In the genomic region with DNA sequence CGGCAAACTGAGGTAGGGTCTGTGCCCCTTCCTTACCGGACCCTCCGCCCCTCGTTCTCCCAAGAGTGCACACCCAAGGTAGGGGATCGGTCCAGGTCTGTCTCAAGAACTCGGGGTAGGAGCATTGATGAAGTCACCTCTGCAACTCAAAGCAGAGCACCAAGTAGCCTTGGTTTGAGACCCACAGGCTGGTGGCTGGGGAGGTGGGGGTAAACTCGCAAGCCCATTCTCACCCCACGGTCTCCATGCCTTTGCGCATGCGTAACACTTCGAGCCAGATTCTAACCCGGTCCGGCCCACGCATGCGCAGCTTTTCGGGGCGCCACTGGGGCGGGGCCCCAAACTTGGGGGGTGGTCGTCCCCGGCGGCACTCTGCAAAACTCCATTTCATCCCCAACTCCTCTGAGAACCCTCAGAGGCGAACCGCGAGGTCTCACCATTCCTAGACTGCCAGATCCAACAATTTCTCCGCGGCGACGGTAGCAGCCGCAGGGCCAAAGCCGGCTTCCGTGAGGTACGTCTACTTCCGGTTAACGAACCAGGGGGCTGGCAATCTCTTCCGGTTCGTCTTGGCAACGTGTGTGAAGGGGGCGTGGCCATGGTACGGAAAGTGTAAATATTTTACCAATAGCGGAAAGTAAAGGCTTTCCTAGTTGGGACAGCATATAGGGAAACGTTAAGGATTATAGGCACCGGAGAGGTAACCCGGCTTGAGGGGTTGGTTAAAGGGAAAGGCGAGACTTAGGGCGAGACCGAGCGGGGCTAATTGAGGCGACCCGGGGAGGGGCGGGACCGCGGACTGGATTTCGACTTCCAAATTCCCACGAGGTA, we compare ENCODE assay signal across 8 cellular contexts. TPM values are rescaled to one million over a fixed set of nuclear protein-coding genes. Genes with fewer than 3 reads are reported as not detected.
DNase-seq lines count a peak whose midpoint lies in the region; ATAC-seq and TF ChIP-seq lines count a peak whose summit lies in the region.

A gene with protein sequence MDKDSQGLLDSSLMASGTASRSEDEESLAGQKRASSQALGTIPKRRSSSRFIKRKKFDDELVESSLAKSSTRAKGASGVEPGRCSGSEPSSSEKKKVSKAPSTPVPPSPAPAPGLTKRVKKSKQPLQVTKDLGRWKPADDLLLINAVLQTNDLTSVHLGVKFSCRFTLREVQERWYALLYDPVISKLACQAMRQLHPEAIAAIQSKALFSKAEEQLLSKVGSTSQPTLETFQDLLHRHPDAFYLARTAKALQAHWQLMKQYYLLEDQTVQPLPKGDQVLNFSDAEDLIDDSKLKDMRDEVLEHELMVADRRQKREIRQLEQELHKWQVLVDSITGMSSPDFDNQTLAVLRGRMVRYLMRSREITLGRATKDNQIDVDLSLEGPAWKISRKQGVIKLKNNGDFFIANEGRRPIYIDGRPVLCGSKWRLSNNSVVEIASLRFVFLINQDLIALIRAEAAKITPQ (minus strand): TSS at position 532 of the 831 bp plus-strand sequence. CDS start 1,411 bp downstream, outside the sequence.

- no peak for TF ChIP-seq CTCF in type B pancreatic cell (conservative IDR thresholded peaks at IDR 0.05)

- H3K4me1 Mint-ChIP-seq in type B pancreatic cell (ENCODE audit: unreplicated experiment): peaks cover 15% of the 10 kb centered on the region

- no peaks in the 10 kb centered on the region for H3K9me3 ChIP-seq in adipocyte (ENCODE audit: control insufficient read depth, low read length)

- peak within 1 kb of the TSS; percentile 99 for H3K4me3 Mint-ChIP-seq in type B pancreatic cell

- ATAC-seq in HG02678 (IDR thresholded peaks at IDR 0.05; ENCODE audit: unreplicated experiment): peak; percentile 88

- intact Hi-C loops in cardiac septum (cut with DNase I): no loop called here

- DNase-seq in NCI-H1417 treated with DMSO at 0.1 percent for 48 hours (lab: John Stamatoyannopoulos, UW): peak; percentile 79
- peak; percentile 93 for DNase-seq in SW480 (ENCODE audit: low spot score)
- peak; percentile 98 for DNase-seq in adipocyte (ENCODE audit: low read depth)
- DNase-seq in cardiac septum (ENCODE audit: low spot score): peak; percentile 93
- DNase-seq in pons (ENCODE audit: low spot score): peak; percentile 94
- DNase-seq in type B pancreatic cell (ENCODE audit: extremely low spot score, unreplicated experiment): peak; percentile 88

- H3K4me3 ChIP-seq in adipocyte (ENCODE audit: low read length): peak within 1 kb of the TSS; percentile 100

- peaks cover 8% of the 10 kb centered on the region for H3K36me3 Mint-ChIP-seq in type B pancreatic cell

- H3K27me3 Mint-ChIP-seq in type B pancreatic cell: no peaks in the 10 kb centered on the region

- H3K27me3 ChIP-seq in adipocyte (replicated peaks; ENCODE audit: control insufficient read depth, insufficient read depth, low read length): no peaks in the 10 kb centered on the region

- peak; percentile 95 for TF ChIP-seq POLR2A in GM10847 (IDR thresholded peaks at IDR 0.05; ENCODE audit: extremely low read depth, insufficient read length)

- peaks cover 23% of the 10 kb centered on the region for H3K36me3 ChIP-seq in adipocyte (ENCODE audit: control insufficient read depth, insufficient read depth, low read length, severe bottlenecking)

- peak within 1 kb of the TSS; percentile 99 for H3K9ac ChIP-seq in adipocyte (ENCODE audit: low read length)

- peak within 1 kb of the TSS; percentile 97 for H3K27ac Mint-ChIP-seq in type B pancreatic cell

- no peaks in the 10 kb centered on the region for H3K9me3 Mint-ChIP-seq in type B pancreatic cell

- peaks cover 19% of the 10 kb centered on the region for H3K4me1 ChIP-seq in adipocyte (ENCODE audit: control insufficient read depth, insufficient read depth, low read length)

RNA-seq across cellular contexts. Expression of the gene that starts here (rescaled TPM):
- total RNA-seq in cardiac septum (118 TPM), type B pancreatic cell (ENCODE audit: low replicate concordance) (60.6 and 61.8 TPM in 2 replicates)

Comparison
In these comparisons a context has a peak if more than half of its experiments do, and no peak if none do; other contexts are left out.
1. Peak in every context shown above with its lines: DNase-seq, ATAC-seq and H3K4me3 ChIP-seq.